Comparison of ENCODE assay signal across 6 cellular contexts in genomic region chr16:30064746-30065111, GRCh38. TPM values are rescaled to one million over a fixed set of nuclear protein-coding genes. Genes with fewer than 3 reads are reported as not detected.
A peak's percentile ranks its signal among the peaks of the same experiment; 100 is the strongest.
DNase-seq lines count a peak whose midpoint lies in the region; TF ChIP-seq lines count a peak whose summit lies in the region.

No MANE protein-coding gene starts in this region.

- peak overlapping the region; percentile 95 for H3K4me3 Mint-ChIP-seq in activated naive CD4-positive, alpha-beta T cell treated with anti-CD3 and anti-CD28 coated beads for 36 hours

- H3K36me3 Mint-ChIP-seq in activated naive CD4-positive, alpha-beta T cell treated with anti-CD3 and anti-CD28 coated beads for 36 hours (ENCODE audit: low read depth) = peaks cover 45% of the 10 kb centered on the region

- CTCF ChIA-PET in activated naive CD4-positive, alpha-beta T cell treated with anti-CD3 and anti-CD28 coated beads for 36 hours (lab: Charles Lee) = interaction anchor here (2.1 to 3.3 kb wide), 2 partner anchors 12 to 27 kb away, joined by 8 to 16 read pairs; partner anchors contain the start of genes PPP4C and TBX6

- H3K4me3 ChIP-seq in fibroblast of villous mesenchyme (ENCODE audit: low read depth, low read length) = peak overlapping the region; percentile 92

- DNase-seq in activated naive CD4-positive, alpha-beta T cell treated with anti-CD3 and anti-CD28 coated beads for 36 hours = no peak
- no peak for DNase-seq in activated naive CD4-positive, alpha-beta T cell treated with anti-CD3 and anti-CD28 coated beads, Interleukin-2, amount 50 U/mL, for 16 hours
- DNase-seq in fibroblast of villous mesenchyme (ENCODE audit: low read depth) = no peak
- DNase-seq in substantia nigra (lab: John Stamatoyannopoulos, UW) = peak in 10 of 49 donors; percentile 44 to 93 (median 66)
- no peak for DNase-seq in NCI-H2227 treated with DMSO at 0.1 percent for 48 hours (lab: John Stamatoyannopoulos, UW)
- no peak for DNase-seq in NOMO-1 treated with dmso at 0.1 percent for 144 hours (lab: John Stamatoyannopoulos, UW; ENCODE audit: unreplicated experiment)

- H3K9me3 Mint-ChIP-seq in activated naive CD4-positive, alpha-beta T cell treated with anti-CD3 and anti-CD28 coated beads for 36 hours = no peaks in the 10 kb centered on the region

- H3K4me1 Mint-ChIP-seq in activated naive CD4-positive, alpha-beta T cell treated with anti-CD3 and anti-CD28 coated beads for 36 hours (ENCODE audit: low read depth) = peaks cover 29% of the 10 kb centered on the region

- intact Hi-C loops in activated naive CD4-positive, alpha-beta T cell treated with anti-CD3 and anti-CD28 coated beads for 36 hours (cut with micrococcal nuclease) = loop anchor here (1.0 to 5.0 kb wide), 12 partner anchors 11 to 594 kb away; partner anchors contain the start of genes FBRS, HIRIP3, MAPK3 and MAZ

- no peaks in the 10 kb centered on the region for H3K27me3 Mint-ChIP-seq in activated naive CD4-positive, alpha-beta T cell treated with anti-CD3 and anti-CD28 coated beads for 36 hours (ENCODE audit: low read depth)

- H3K27ac Mint-ChIP-seq in activated naive CD4-positive, alpha-beta T cell treated with anti-CD3 and anti-CD28 coated beads for 36 hours = peak overlapping the region; percentile 98

- H3K27ac ChIP-seq in substantia nigra (ENCODE audit: low read depth, low read length, poor library complexity, severe bottlenecking) = peak overlapping the region; percentile 99

- no peak for TF ChIP-seq CTCF in fibroblast of villous mesenchyme (IDR thresholded peaks at IDR 0.05; ENCODE audit: insufficient read depth, low read depth, low read length)

RNA-seq across cellular contexts. Expression of gene ALDOA, which starts 0.8 kb away (rescaled TPM):
- 1,000 to 10,000 TPM; 1,750 to 1,795 TPM for total RNA-seq in activated naive CD4-positive, alpha-beta T cell treated with anti-CD3 and anti-CD28 coated beads for 36 hours
- 545 and 622 TPM in 2 replicates for total RNA-seq in fibroblast of villous mesenchyme

RNA-seq across cellular contexts. Expression of gene PPP4C, which starts 11.1 kb away (rescaled TPM):
- 100 to 1,000 TPM; 104 to 105 TPM for total RNA-seq in activated naive CD4-positive, alpha-beta T cell treated with anti-CD3 and anti-CD28 coated beads for 36 hours
- total RNA-seq in fibroblast of villous mesenchyme = 196 and 209 TPM in 2 replicates

RNA-seq across cellular contexts. Expression of gene TBX6, which starts 27.0 kb away (rescaled TPM):
- total RNA-seq in activated naive CD4-positive, alpha-beta T cell treated with anti-CD3 and anti-CD28 coated beads for 36 hours = 1 to 10 TPM; 3.6 to 4.7 TPM
- 0.32 and 0.43 TPM in 2 replicates for total RNA-seq in fibroblast of villous mesenchyme

RNA-seq across cellular contexts. Expression of gene YPEL3, which starts 31.3 kb away (rescaled TPM):
- 10 to 100 TPM; 24.6 to 27.3 TPM for total RNA-seq in activated naive CD4-positive, alpha-beta T cell treated with anti-CD3 and anti-CD28 coated beads for 36 hours
- 8.6 and 14.5 TPM in 2 replicates for total RNA-seq in fibroblast of villous mesenchyme

RNA-seq across cellular contexts. Expression of gene TLCD3B, which starts 33.7 kb away (rescaled TPM):
- 1 to 10 TPM; 4.6 to 6.1 TPM for total RNA-seq in activated naive CD4-positive, alpha-beta T cell treated with anti-CD3 and anti-CD28 coated beads for 36 hours
- 0.32 TPM in 1 of 2 replicates, not detected in the other for total RNA-seq in fibroblast of villous mesenchyme
